8 cellular contexts compared by ENCODE assay signal in genomic region chr15:42495361-42496212, GRCh38. TPM values are rescaled to one million over a fixed set of nuclear protein-coding genes. Genes with fewer than 3 reads are reported as not detected.
DNase-seq lines count a peak whose midpoint lies in the region; ATAC-seq and TF ChIP-seq lines count a peak whose summit lies in the region.

SNAP23 (plus strand) TSS chr15:42495634; CDS start chr15:42511847, 16,213 bp downstream.

- POLR2A ChIA-PET in BJ (lab: Charles Lee), result interaction anchor here (0.8 to 1.4 kb wide), 3 partner anchors 15 to 222 kb away, joined by 3 to 6 read pairs (median 3); partner anchors contain the start of genes GANC, STARD9 and TMEM87A

- ATAC-seq in GM19351 (IDR thresholded peaks at IDR 0.05; ENCODE audit: unreplicated experiment), result peak; percentile 76
- peak; percentile 65 for ATAC-seq in HG03520 (IDR thresholded peaks at IDR 0.05; ENCODE audit: unreplicated experiment)
- ATAC-seq in left lobe of liver, result peak; percentile 89

- intact Hi-C loops in dendritic cell treated with granulocyte-macrophage colony-stimulating factor and Interleukin-4, amounts not matched to agents 40 ng/mL and 50 ng/mL, for 4 days (cut with micrococcal nuclease), result no loop called here

- H3K27me3 ChIP-seq in BJ (ENCODE audit: control insufficient read depth, insufficient read depth, low read length), result no peaks in the 10 kb centered on the region

- H3K9me3 Mint-ChIP-seq in dendritic cell treated with granulocyte-macrophage colony-stimulating factor and Interleukin-4, amounts not matched to agents 40 ng/mL and 50 ng/mL, for 4 days, result no peaks in the 10 kb centered on the region

- H3K36me3 Mint-ChIP-seq in dendritic cell treated with granulocyte-macrophage colony-stimulating factor and Interleukin-4, amounts not matched to agents 40 ng/mL and 50 ng/mL, for 4 days (ENCODE audit: low read depth), result peaks cover 53% of the 10 kb centered on the region

- DNase-seq in BJ (ENCODE audit: low read depth) (peak; percentile 80), NCI-H748 treated with DMSO at 0.1 percent for 48 hours (lab: John Stamatoyannopoulos, UW) (peak; percentile 71), left lobe of liver (ENCODE audit: low spot score) (peak; percentile 97)
- DNase-seq in activated CD4-positive, alpha-beta T cell treated with anti-CD3 and anti-CD28 coated beads, Interleukin-2, amount 50 U/mL, for 24 hours (ENCODE audit: low read depth in 1 of 2, low spot score in 1 of 2), result peak; percentile 52 to 75
- DNase-seq in stimulated activated CD4-positive, alpha-beta T cell treated with anti-CD3 and anti-CD28 coated beads, Interleukin-2, amount 100 ng/mL, for 24 hours, result peak; percentile 84

- peak within 1 kb of the TSS; percentile 92 for H3K4me3 Mint-ChIP-seq in dendritic cell treated with granulocyte-macrophage colony-stimulating factor and Interleukin-4, amounts not matched to agents 40 ng/mL and 50 ng/mL, for 4 days

- peak within 1 kb of the TSS; percentile 87 for H3K27ac Mint-ChIP-seq in dendritic cell treated with granulocyte-macrophage colony-stimulating factor and Interleukin-4, amounts not matched to agents 40 ng/mL and 50 ng/mL, for 4 days

- H3K4me3 ChIP-seq in BJ (ENCODE audit: low read depth, low read length), result peak within 1 kb of the TSS; percentile 69

- H3K4me1 Mint-ChIP-seq in dendritic cell treated with granulocyte-macrophage colony-stimulating factor and Interleukin-4, amounts not matched to agents 40 ng/mL and 50 ng/mL, for 4 days (ENCODE audit: low read depth), result peaks cover 72% of the 10 kb centered on the region

- no peaks in the 10 kb centered on the region for H3K27me3 Mint-ChIP-seq in dendritic cell treated with granulocyte-macrophage colony-stimulating factor and Interleukin-4, amounts not matched to agents 40 ng/mL and 50 ng/mL, for 4 days

- CTCF ChIA-PET in BJ (lab: Yijun Ruan, JAX), result interaction anchor here (0.7 to 1.0 kb wide), 3 partner anchors 10 to 20 kb away, joined by 3 read pairs; no protein-coding TSS in a partner anchor

- no peak for TF ChIP-seq CTCF in BJ (IDR thresholded peaks at IDR 0.05; ENCODE audit: insufficient read depth, low read depth, low read length)

- H3K36me3 ChIP-seq in BJ (ENCODE audit: control insufficient read depth, insufficient read depth, low read length), result no peaks in the 10 kb centered on the region

RNA-seq across cellular contexts. Expression of gene SNAP23, which starts in this region (rescaled TPM):
- polyA plus RNA-seq in BJ (2011; rRNA removed), result 28.5 and 40.7 TPM in 2 replicates
- polyA minus RNA-seq in BJ (2011; rRNA and poly(A)+ RNA removed), result 11.5 and 13.8 TPM in 2 replicates
- total RNA-seq in left lobe of liver, result 23.4 TPM

Comparison
In these comparisons a context has a peak if more than half of its experiments do, and no peak if none do; other contexts are left out.
1. Peak in every context shown above with its lines: DNase-seq, ATAC-seq and H3K4me3 ChIP-seq.